15 cellular contexts compared by ENCODE assay signal in the genomic region with DNA sequence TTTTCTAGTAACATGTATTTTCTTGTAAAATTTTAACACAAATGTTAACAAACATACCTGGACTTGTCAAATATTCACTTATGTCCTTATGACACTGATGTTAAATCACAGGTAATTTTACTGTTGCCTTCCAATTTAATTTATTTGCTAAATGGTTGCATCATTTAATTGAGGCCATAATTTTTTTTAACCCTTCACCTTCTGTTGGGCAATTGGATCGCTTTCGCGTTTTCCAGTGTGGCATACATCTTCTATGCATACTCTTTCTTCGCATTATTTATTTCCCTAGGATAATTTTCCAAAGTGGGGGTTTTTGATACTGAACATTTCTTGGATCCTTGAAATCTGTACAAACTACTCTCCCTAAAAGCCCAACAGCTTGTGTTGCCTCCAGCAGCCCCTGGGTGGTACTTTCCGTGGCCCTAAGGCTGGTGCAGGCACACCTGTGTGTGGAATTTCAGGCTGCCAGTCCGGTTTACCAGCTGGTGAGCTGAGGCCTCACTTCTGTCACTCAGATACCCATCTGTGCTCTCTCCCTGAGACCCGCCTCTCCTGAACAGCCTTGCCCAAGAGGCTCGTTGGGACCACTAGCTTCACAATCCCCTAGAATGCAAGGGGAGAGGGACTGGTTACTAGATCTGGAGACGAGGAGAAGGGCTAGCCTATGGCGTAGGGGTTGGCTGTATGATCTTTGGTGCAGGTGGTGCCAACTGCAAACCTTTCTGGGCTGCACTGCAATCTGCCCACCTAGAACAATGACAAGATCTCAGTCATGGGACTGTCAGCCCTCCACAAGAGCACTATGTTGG. TPM values are rescaled to one million over a fixed set of nuclear protein-coding genes. Genes with fewer than 3 reads are reported as not detected.
DNase-seq lines count a peak whose midpoint lies in the region; ATAC-seq and TF ChIP-seq lines count a peak whose summit lies in the region.
"Had no signal": no experiment of that assay in that cellular context is flagged by ENCODE, and none has a peak within 500 bp of the region (broad histone marks: within the 10 kb centered on the region; RNA-seq: fewer than 3 reads in every experiment).

No MANE protein-coding gene starts in this region.

- DNase-seq in activated T-cell treated with anti-CD3 and anti-CD28 coated beads, Interleukin-2, amount 50 U/mL, for 72 hours, result no peak
- DNase-seq in activated T-cell treated with anti-CD3 and anti-CD28 coated beads for 4 hours (no peak), NCI-H524 treated with DMSO at 0.1 percent for 48 hours (lab: John Stamatoyannopoulos, UW) (peak; percentile 93), foreskin keratinocyte (peak; percentile 14 to 61), transverse colon (peak; percentile 64), heart right ventricle (no peak), foreskin fibroblast (no peak)
- DNase-seq: activated naive CD4-positive, alpha-beta T cell treated with Interleukin-2 at 50 U/mL for 16 hours; caudate nucleus; erythroblast; NCI-H1092; T-helper 1 cell had no signal

- no peak for TF ChIP-seq POLR2A in transverse colon (IDR thresholded peaks at IDR 0.05)

- peak overlapping the region; percentile 79 for H3K27ac Mint-ChIP-seq in activated T-cell treated with anti-CD3 and anti-CD28 coated beads, Interleukin-2, amount 50 U/mL, for 72 hours
- H3K27ac Mint-ChIP-seq: memory B cell had no signal

- H3K36me3 ChIP-seq in transverse colon (no peaks in the 10 kb centered on the region), heart right ventricle (peaks cover 0 to 9% (median 0%) of the 10 kb centered on the region in 9 donors)
- H3K36me3 ChIP-seq: vagina had no signal

- 59 to 64% methylated on average over 5 to 10 of the region's 10 CpGs for WGBS in transverse colon (ENCODE audit: low coverage in 1 of 2), 2 donors
- WGBS in heart right ventricle, 2 donors, result 83 to 84% methylated on average over 10 of the region's 10 CpGs

- peaks cover 63% of the 10 kb centered on the region for H3K4me1 Mint-ChIP-seq in activated T-cell treated with anti-CD3 and anti-CD28 coated beads, Interleukin-2, amount 50 U/mL, for 72 hours (ENCODE audit: low read depth)

- no peak for ATAC-seq in activated T-cell treated with anti-CD3 and anti-CD28 coated beads, Interleukin-2, amount 50 U/mL, for 72 hours (replicated peaks in 1 of 2)
- ATAC-seq in foreskin keratinocyte (peak; percentile 57), HG02938 (IDR thresholded peaks at IDR 0.05; ENCODE audit: unreplicated experiment) (no peak), heart right ventricle (no peak)

- H3K27ac ChIP-seq in foreskin keratinocyte (no peak overlapping the region), transverse colon (peak overlapping the region in 1 of 4 donors; percentile 12), heart right ventricle (no peak overlapping the region)
- H3K27ac ChIP-seq: vagina had no signal

- no peaks in the 10 kb centered on the region for H3K36me3 Mint-ChIP-seq in activated T-cell treated with anti-CD3 and anti-CD28 coated beads, Interleukin-2, amount 50 U/mL, for 72 hours (ENCODE audit: insufficient read depth in 2 of 2)

- peaks cover 16% of the 10 kb centered on the region for H3K27me3 ChIP-seq in foreskin keratinocyte
- no peaks in the 10 kb centered on the region for H3K27me3 ChIP-seq in transverse colon
- H3K27me3 ChIP-seq in heart right ventricle, result no peaks in the 10 kb centered on the region
- H3K27me3 ChIP-seq: vagina had no signal

- H3K4me1 ChIP-seq in foreskin keratinocyte (peaks cover 17% of the 10 kb centered on the region), transverse colon (peaks cover 17 to 57% (median 25%) of the 10 kb centered on the region in 4 donors), heart right ventricle (peaks cover 4 to 49% (median 37%) of the 10 kb centered on the region in 9 donors)

- H3K9me3 Mint-ChIP-seq in activated T-cell treated with anti-CD3 and anti-CD28 coated beads, Interleukin-2, amount 50 U/mL, for 72 hours, result no peaks in the 10 kb centered on the region
- H3K9me3 Mint-ChIP-seq: memory B cell had no signal

- in situ Hi-C loops in transverse colon (cut with MboI; ENCODE audit: low pct_ligation_motif_present in 1 of 4, low pct_unique_long_range_greater_than_20kb in 1 of 4, low sequenced_read_pairs in 3 of 4), result loop anchor here (5.0 to 10.0 kb wide), 3 partner anchors 186 to 199 kb away; no protein-coding TSS in a partner anchor

- H3K4me3 Mint-ChIP-seq in activated T-cell treated with anti-CD3 and anti-CD28 coated beads, Interleukin-2, amount 50 U/mL, for 72 hours, result peak overlapping the region in 1 of 2 donors; percentile 76
- H3K4me3 Mint-ChIP-seq: memory B cell had no signal

- no peak for TF ChIP-seq CTCF in foreskin keratinocyte (conservative IDR thresholded peaks at IDR 0.05)
- no peak for TF ChIP-seq CTCF in transverse colon (IDR thresholded peaks at IDR 0.05)
- no peak for TF ChIP-seq CTCF in heart right ventricle (IDR thresholded peaks at IDR 0.05)
- no peak for TF ChIP-seq CTCF in foreskin fibroblast (IDR thresholded peaks at IDR 0.05; ENCODE audit: low read depth, low read length)

- TF ChIP-seq EP300 in transverse colon (IDR thresholded peaks at IDR 0.05; ENCODE audit: low read depth), result no peak

- H3K27me3 Mint-ChIP-seq in activated T-cell treated with anti-CD3 and anti-CD28 coated beads, Interleukin-2, amount 50 U/mL, for 72 hours (ENCODE audit: low read depth), result no peaks in the 10 kb centered on the region
- H3K27me3 Mint-ChIP-seq: memory B cell had no signal

- H3K4me3 ChIP-seq in transverse colon (no peak overlapping the region), heart right ventricle (no peak overlapping the region), foreskin fibroblast (ENCODE audit: low read depth in 1 of 2, low read length in 2 of 2) (no peak overlapping the region)
- H3K4me3 ChIP-seq: vagina had no signal

- H3K9me3 ChIP-seq in transverse colon, result no peaks in the 10 kb centered on the region
- H3K9me3 ChIP-seq in heart right ventricle, result no peaks in the 10 kb centered on the region
- H3K9me3 ChIP-seq: vagina had no signal

- intact Hi-C loops in transverse colon (cut with DNase I; ENCODE audit: low total_unique reads), result no loop called here
- intact Hi-C loops in heart right ventricle (cut with DNase I), result loop anchor here in 6 of 10 donors (5.0 to 10.0 kb wide), 4 partner anchors 189 to 256 kb away; no protein-coding TSS in a partner anchor

RNA-seq across cellular contexts. Expression of gene C20orf144, which starts 11.2 kb away (rescaled TPM):
- total RNA-seq in activated T-cell treated with anti-CD3 and anti-CD28 coated beads, Interleukin-2, amount 50 U/mL, for 72 hours, result under 1 TPM; 0.17 to 0.23 TPM
- total RNA-seq in foreskin keratinocyte (0.07 TPM in 1 of 2 replicates, not detected in the other), transverse colon (not detected), heart right ventricle (not detected)
- polyA plus RNA-seq in foreskin keratinocyte (0.03 TPM in 1 of 2 replicates, not detected in the other), heart right ventricle (under 1 TPM in 1 of 2 donors, not detected in 1; 0.03 TPM)
- total RNA-seq: vagina had no signal

RNA-seq across cellular contexts. Expression of gene ACTL10, which starts 15.8 kb away (rescaled TPM):
- total RNA-seq in activated T-cell treated with anti-CD3 and anti-CD28 coated beads, Interleukin-2, amount 50 U/mL, for 72 hours, result 1 to 10 TPM; 1.4 to 1.8 TPM
- total RNA-seq in foreskin keratinocyte (1.1 and 1.4 TPM in 2 replicates), transverse colon (10 to 100 TPM in 1 of 4 donors, 1 to 10 TPM in 2, not detected in 1; 1.5 to 14.1 (median 3.0) TPM), heart right ventricle (under 1 TPM in 6 of 10 donors, not detected in 4; 0.11 to 0.39 (median 0.25) TPM)
- polyA plus RNA-seq in foreskin keratinocyte (1.3 and 1.6 TPM in 2 replicates), heart right ventricle (1 to 10 TPM in 1 of 2 donors, under 1 TPM in 1; 0.59 to 1.2 TPM)

RNA-seq across cellular contexts. Expression of gene NECAB3, which starts 23.3 kb away (rescaled TPM):
- 10 to 100 TPM; 18.5 to 18.8 TPM for total RNA-seq in activated T-cell treated with anti-CD3 and anti-CD28 coated beads, Interleukin-2, amount 50 U/mL, for 72 hours
- 6.3 and 7.3 TPM in 2 replicates for total RNA-seq in foreskin keratinocyte
- polyA plus RNA-seq in foreskin keratinocyte, result 5.1 and 5.9 TPM in 2 replicates
- 100 to 1,000 TPM in 1 of 4 donors, 10 to 100 TPM in 3; 26.1 to 180 (median 94.5) TPM for total RNA-seq in transverse colon
- 10 to 100 TPM; 53.7 to 92.8 (median 77.2) TPM for total RNA-seq in heart right ventricle
- 10 to 100 TPM; 36.6 to 90.6 TPM for polyA plus RNA-seq in heart right ventricle

RNA-seq across cellular contexts. Expression of gene E2F1, which starts 35.2 kb away (rescaled TPM):
- 10 to 100 TPM; 64.5 to 81.5 TPM for total RNA-seq in activated T-cell treated with anti-CD3 and anti-CD28 coated beads, Interleukin-2, amount 50 U/mL, for 72 hours
- 15.4 and 16.5 TPM in 2 replicates for total RNA-seq in foreskin keratinocyte
- polyA plus RNA-seq in foreskin keratinocyte, result 16.0 and 17.5 TPM in 2 replicates
- 1 to 10 TPM in 3 of 4 donors, not detected in 1; 1.2 to 2.7 (median 2.1) TPM for total RNA-seq in transverse colon
- 1 to 10 TPM in 8 of 10 donors, under 1 TPM in 2; 0.44 to 3.4 (median 1.5) TPM for total RNA-seq in heart right ventricle
- polyA plus RNA-seq in heart right ventricle, result under 1 TPM; 0.73 to 0.91 TPM

Comparison
In these comparisons a context has a peak if more than half of its experiments do, and no peak if none do; other contexts are left out.
1. DNase-seq: peak in NCI-H524 treated with DMSO at 0.1 percent for 48 hours (single experiment), foreskin keratinocyte (2 of 2) and transverse colon (single experiment); none in activated T-cell treated with anti-CD3 and anti-CD28 coated beads, Interleukin-2, amount 50 U/mL, for 72 hours (0 of 2), activated T-cell treated with anti-CD3 and anti-CD28 coated beads for 4 hours (single experiment), heart right ventricle (0 of 2) and foreskin fibroblast (0 of 2).